ENCODE assay signal across 8 cellular contexts in genomic region chr21:34073749-34074282, GRCh38. TPM values are rescaled to one million over a fixed set of nuclear protein-coding genes. Genes with fewer than 3 reads are reported as not detected.
A peak's percentile ranks its signal among the peaks of the same experiment; 100 is the strongest.
DNase-seq lines count a peak whose midpoint lies in the region; ATAC-seq and TF ChIP-seq lines count a peak whose summit lies in the region.

No MANE protein-coding gene starts in this region.

- peaks cover 18 to 32% of the 10 kb centered on the region in 2 experiments for H3K4me1 ChIP-seq in SK-N-SH (ENCODE audit: control insufficient read depth in 1 of 2, insufficient read depth in 2 of 2, low read depth in 1 of 2, low read length in 1 of 2)

- CTCF ChIA-PET in AG04449 (lab: Yijun Ruan, JAX) = interaction anchor here (0.6 to 5.1 kb wide), 8 partner anchors 11 to 280 kb away, joined by 3 to 37 read pairs (median 8); no protein-coding TSS in a partner anchor
- CTCF ChIA-PET in SK-N-SH (lab: Yijun Ruan, JAX) = interaction anchor here (0.8 to 5.5 kb wide), 11 partner anchors 10 to 288 kb away, joined by 3 to 43 read pairs (median 4); no protein-coding TSS in a partner anchor

- H3K9me2 ChIP-seq in SK-N-SH = no peaks in the 10 kb centered on the region

- H3K4me3 Mint-ChIP-seq in brain (peak overlapping the region; percentile 94 to 97 (median 96)), immature natural killer cell (peak overlapping the region; percentile 88 to 93 (median 92))

- H3K36me3 ChIP-seq in SK-N-SH (replicated peaks in 1 of 2; ENCODE audit: control insufficient read depth in 1 of 2, insufficient read depth in 2 of 2, low read length in 1 of 2) = peaks cover 5 to 32% of the 10 kb centered on the region in 2 experiments

- H4K20me1 ChIP-seq in SK-N-SH (ENCODE audit: insufficient read depth) = peaks cover 41% of the 10 kb centered on the region

- H3K36me3 Mint-ChIP-seq in brain (peaks cover 29% of the 10 kb centered on the region), immature natural killer cell (peaks cover 0 to 9% (median 0%) of the 10 kb centered on the region in 3 donors)

- WGBS in SK-N-SH (ENCODE audit: low lambda C conversion rate) = 2% methylated on average over 9 of the region's 95 CpGs

- no peaks in the 10 kb centered on the region for H3K9me3 ChIP-seq in SK-N-SH

- peak overlapping the region; percentile 79 for H3K9ac ChIP-seq in SK-N-SH

- no peak for TF ChIP-seq RAD21 in SK-N-SH (IDR thresholded peaks at IDR 0.05; ENCODE audit: low read length)

- H3K4me2 ChIP-seq in SK-N-SH = peak overlapping the region; percentile 99

- DNase-seq in AG04449 (ENCODE audit: low read depth, low spot score) = no peak
- DNase-seq in SK-N-SH = peak; percentile 76
- peak in 2 of 3 donors; percentile 68 to 72 for DNase-seq in immature natural killer cell
- peak; percentile 22 to 34 for DNase-seq in stimulated activated CD4-positive, alpha-beta T cell treated with anti-CD3 and anti-CD28 coated beads, Interleukin-15, amount 100 ng/mL, for 1 hour (ENCODE audit: low read depth in 1 of 2, low spot score in 1 of 2)
- no peak for DNase-seq in OCI-M2 (lab: John Stamatoyannopoulos, UW; ENCODE audit: unreplicated experiment)

- H3K27ac ChIP-seq in SK-N-SH (ENCODE audit: low read depth in 2 of 2, low read length in 1 of 2) = peak overlapping the region; percentile 61 to 94; a peak in 3 of 4 replicates

- peak overlapping the region; percentile 85 to 97 (median 96) for H3K27ac Mint-ChIP-seq in brain
- peak overlapping the region; percentile 81 to 94 (median 87) for H3K27ac Mint-ChIP-seq in immature natural killer cell

- H3K4me1 Mint-ChIP-seq in brain (peaks cover 49% of the 10 kb centered on the region), immature natural killer cell (peaks cover 50 to 57% of the 10 kb centered on the region in 2 donors)

- H3F3A ChIP-seq in SK-N-SH (replicated peaks; ENCODE audit: insufficient read depth) = peaks cover 3% of the 10 kb centered on the region

- H3K27me3 ChIP-seq in SK-N-SH (ENCODE audit: insufficient read depth) = no peaks in the 10 kb centered on the region

- peak; percentile 49 for ATAC-seq in GM18867 (IDR thresholded peaks at IDR 0.05; ENCODE audit: unreplicated experiment)
- ATAC-seq in HG03039 (IDR thresholded peaks at IDR 0.05; ENCODE audit: unreplicated experiment) = peak; percentile 32

- TF ChIP-seq CTCF in AG04449 (IDR thresholded peaks at IDR 0.05; ENCODE audit: insufficient read depth, low read length, missing control alignments) (no peak), SK-N-SH (IDR thresholded peaks at IDR 0.05) (no peak), brain (conservative IDR thresholded peaks at IDR 0.05) (no peak)

- H2AFZ ChIP-seq in SK-N-SH (ENCODE audit: low read depth) = 0 out of 2 replicates have a peak overlapping the region, but pooled peaks have one; percentile 30

- H3K4me3 ChIP-seq in AG04449 (ENCODE audit: low read depth, low read length) = peak overlapping the region; percentile 85
- H3K4me3 ChIP-seq in SK-N-SH (ENCODE audit: low read depth in 2 of 2, low read length in 1 of 2) = peak overlapping the region; percentile 75 to 89

- H3K27me3 Mint-ChIP-seq in brain (peaks cover 8% of the 10 kb centered on the region), immature natural killer cell (ENCODE audit: low read depth in 3 of 3) (peaks cover 8 to 18% (median 16%) of the 10 kb centered on the region in 3 donors)

- no peak for TF ChIP-seq EP300 in SK-N-SH (IDR thresholded peaks at IDR 0.05; ENCODE audit: borderline replicate concordance in 1 of 2, low read depth in 1 of 2, low read length in 1 of 2)

- peaks cover 0 to 7% (median 0%) of the 10 kb centered on the region in 5 experiments for H3K9me3 Mint-ChIP-seq in brain
- H3K9me3 Mint-ChIP-seq in immature natural killer cell = no peaks in the 10 kb centered on the region

- H3K79me2 ChIP-seq in SK-N-SH (ENCODE audit: insufficient read depth) = peaks cover 48% of the 10 kb centered on the region

- POLR2A ChIA-PET in AG04449 (lab: Yijun Ruan, JAX) = interaction anchor here (0.8 to 1.5 kb wide), 3 partner anchors 96 to 149 kb away, joined by 3 to 8 read pairs (median 6); no protein-coding TSS in a partner anchor
- POLR2A ChIA-PET in SK-N-SH (lab: Yijun Ruan, JAX) = interaction anchor here (0.7 to 2.6 kb wide), 5 partner anchors 56 to 274 kb away, joined by 3 to 12 read pairs (median 4); no protein-coding TSS in a partner anchor

TF ChIP-seq in SK-N-SH, 30 proteins besides CTCF, POLR2A, EP300 and RAD21:
- peak; percentile 3; the same call in 1 of the 2 replicates for TF ChIP-seq MXI1 (IDR thresholded peaks at IDR 0.05; ENCODE audit: low read depth, low read length)
- TF ChIP-seq MAX (IDR thresholded peaks at IDR 0.05; ENCODE audit: low read depth) = 0 out of 2 replicates have a peak, but pooled peaks have one; percentile 3
- no peak for TF ChIP-seq USF2 (IDR thresholded peaks at IDR 0.05; ENCODE audit: borderline replicate concordance, low read depth, low read length)
- TF ChIP-seq NRF1 (IDR thresholded peaks at IDR 0.05; ENCODE audit: low read depth, low read length) = peak; percentile 38; the same call in 1 of the 2 replicates

RNA-seq across cellular contexts. Expression of gene MRPS6, which starts 0.4 kb away (rescaled TPM):
- polyA plus RNA-seq in SK-N-SH (2012; rRNA removed) (26.8 and 69.2 TPM in 2 replicates), brain (ENCODE audit: insufficient read depth, low read depth, low replicate concordance) (87.7 TPM), immature natural killer cell (100 to 1,000 TPM; 194 to 275 (median 239) TPM)
- 69.5 and 89.7 TPM in 2 replicates for polyA plus RNA-seq in SK-N-SH (2012; cell fraction: cytosol; rRNA removed)
- 37.7 and 46.6 TPM in 2 replicates for polyA plus RNA-seq in SK-N-SH (2012; cell fraction: nucleus; rRNA removed)

RNA-seq across cellular contexts. Expression of gene SLC5A3, which starts 0.4 kb away (rescaled TPM):
- polyA plus RNA-seq in SK-N-SH (2012; rRNA removed) = 3.0 and 3.2 TPM in 2 replicates
- 4.1 TPM in 2 replicates for polyA plus RNA-seq in SK-N-SH (2012; cell fraction: cytosol; rRNA removed)
- 2.9 and 6.9 TPM in 2 replicates for polyA plus RNA-seq in SK-N-SH (2012; cell fraction: nucleus; rRNA removed)
- polyA plus RNA-seq in brain (ENCODE audit: insufficient read depth, low read depth, low replicate concordance) = 1.7 TPM
- polyA plus RNA-seq in immature natural killer cell = 1 to 10 TPM in 2 of 3 donors, under 1 TPM in 1; 0.81 to 2.8 (median 1.9) TPM

Comparison
In these comparisons a context has a peak if more than half of its experiments do, and no peak if none do; other contexts are left out.
1. DNase-seq: peak in SK-N-SH (single experiment), immature natural killer cell (2 of 3) and stimulated activated CD4-positive, alpha-beta T cell treated with anti-CD3 and anti-CD28 coated beads, Interleukin-15, amount 100 ng/mL, for 1 hour (2 of 2); none in AG04449 (single experiment) and OCI-M2 (single experiment).